In the genomic region with DNA sequence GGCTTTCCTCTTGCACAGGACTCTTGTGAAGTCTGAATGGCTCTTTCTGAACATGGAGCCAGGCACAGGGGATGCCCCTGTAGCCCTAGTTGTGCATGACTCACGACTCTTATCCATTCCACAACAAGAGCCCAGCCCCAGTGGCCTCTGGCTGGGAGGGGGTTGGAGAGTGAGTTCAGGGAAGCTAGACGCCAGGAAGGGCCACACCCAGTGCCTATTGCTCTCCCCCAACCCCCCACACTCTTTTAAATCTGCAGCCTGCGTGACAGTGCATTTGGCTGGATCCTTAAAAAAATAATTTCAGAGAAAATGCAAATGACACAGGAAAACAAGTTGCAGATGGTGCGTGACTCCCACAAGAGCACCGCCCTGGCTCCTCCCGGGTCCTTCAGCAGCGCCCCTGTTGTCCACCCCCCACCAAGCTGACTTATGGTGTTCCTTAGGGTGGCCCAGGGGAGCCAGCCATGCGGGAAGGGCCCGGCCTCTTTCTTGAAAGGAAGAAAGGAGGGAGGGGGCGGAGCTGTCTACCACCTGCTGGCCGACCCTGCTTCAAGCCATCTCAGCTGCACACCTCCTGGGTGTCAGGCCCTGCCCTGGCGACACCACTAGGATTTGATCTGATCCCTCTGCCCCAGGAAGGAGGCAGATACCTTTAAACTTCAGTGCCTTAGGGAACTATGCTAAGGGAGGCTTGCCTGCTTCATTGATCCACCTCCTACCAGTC, we compare ENCODE assay signal across 9 cellular contexts.
A peak's percentile ranks its signal among the peaks of the same experiment; 100 is the strongest.
DNase-seq lines count a peak whose midpoint lies in the region; ATAC-seq, FAIRE-seq and TF ChIP-seq lines count a peak whose summit lies in the region.
"Had no signal": no experiment of that assay in that cellular context is flagged by ENCODE, and none has a peak within 500 bp of the region (broad histone marks: within the 10 kb centered on the region; RNA-seq: fewer than 3 reads in every experiment).

No MANE protein-coding gene starts in this region.

- H3K36me3 ChIP-seq in K562 (ENCODE audit: control insufficient read depth, insufficient read depth, low read length) = no peaks in the 10 kb centered on the region
- no peaks in the 10 kb centered on the region for H3K36me3 ChIP-seq in transverse colon

- H3K27me3 ChIP-seq in K562 (ENCODE audit: control insufficient read depth in 2 of 2, insufficient read depth in 2 of 2, low read length in 2 of 2) (no peaks in the 10 kb centered on the region), transverse colon (no peaks in the 10 kb centered on the region)

- no peak overlapping the region for H3K4me3 Mint-ChIP-seq in activated T-helper 1 cell treated with anti-CD3 and anti-CD28 coated beads, Interleukin-12 subunit alpha, Interleukin-12 subunit beta, Interleukin-2, Interleukin-4 antibody, amounts not matched to agents 30 ng/mL and 10 ng/mL and 1 ng/mL, durations not matched to agents 14 hours and 24 hours and 36 hours
- no peak overlapping the region for H3K4me3 Mint-ChIP-seq in T-helper 17 cell

- H4K20me1 ChIP-seq in K562 (replicated peaks; ENCODE audit: control insufficient read depth, insufficient read depth, low read length) = no peaks in the 10 kb centered on the region

- peak; percentile 98 for FAIRE-seq in K562 (lab: Jason Lieb, UNC)

- H3K27ac ChIP-seq in K562 (ENCODE audit: extremely low read depth, low read depth, low read length) (peak overlapping the region; percentile 95), transverse colon (peak overlapping the region in 3 of 4 donors; percentile 9 to 43 (median 10))

- no peaks in the 10 kb centered on the region for H3K36me3 Mint-ChIP-seq in activated T-helper 1 cell treated with anti-CD3 and anti-CD28 coated beads, Interleukin-12 subunit alpha, Interleukin-12 subunit beta, Interleukin-2, Interleukin-4 antibody, amounts not matched to agents 30 ng/mL and 10 ng/mL and 1 ng/mL, durations not matched to agents 14 hours and 24 hours and 36 hours (ENCODE audit: low read depth)
- H3K36me3 Mint-ChIP-seq in T-helper 17 cell (ENCODE audit: low read depth) = no peaks in the 10 kb centered on the region

- peak; percentile 59; the same call in 1 of the 2 replicates for TF ChIP-seq POLR2A in K562 (conservative IDR thresholded peaks at IDR 0.05)
- no peak for TF ChIP-seq POLR2A in transverse colon (IDR thresholded peaks at IDR 0.05)

- peak in 67 of 76 experiments; percentile 4 to 82 (median 55) for DNase-seq in HUDEP-2 (lab: John Stamatoyannopoulos, UW; ENCODE audit: unreplicated experiment in 76 of 76)
- DNase-seq in K562 (ENCODE audit: extremely low read depth in 1 of 4, low spot score in 3 of 4) = peak; percentile 84 to 95 (median 88)
- DNase-seq in kidney tubule cell (ENCODE audit: low spot score) = peak; percentile 76
- peak; percentile 28 for DNase-seq in transverse colon
- no peak for DNase-seq in activated T-helper 1 cell treated with anti-CD3 and anti-CD28 coated beads, Interleukin-12 subunit alpha, Interleukin-12 subunit beta, Interleukin-2, Interleukin-4 antibody, amounts not matched to agents 30 ng/mL and 10 ng/mL and 1 ng/mL, durations not matched to agents 14 hours and 24 hours and 36 hours (ENCODE audit: low spot score)
- no peak for DNase-seq in NCI-H446 treated with DMSO at 0.1 percent for 48 hours (lab: John Stamatoyannopoulos, UW)
- DNase-seq in T-helper 17 cell = no peak
- DNase-seq: naive B cell had no signal

- H3K27ac Mint-ChIP-seq in activated T-helper 1 cell treated with anti-CD3 and anti-CD28 coated beads, Interleukin-12 subunit alpha, Interleukin-12 subunit beta, Interleukin-2, Interleukin-4 antibody, amounts not matched to agents 30 ng/mL and 10 ng/mL and 1 ng/mL, durations not matched to agents 14 hours and 24 hours and 36 hours = no peak overlapping the region
- no peak overlapping the region for H3K27ac Mint-ChIP-seq in T-helper 17 cell

- intact Hi-C loops in K562 (cut with micrococcal nuclease) (no loop called here), transverse colon (cut with DNase I; ENCODE audit: low total_unique reads) (no loop called here)
- intact Hi-C loops in activated T-helper 1 cell treated with anti-CD3 and anti-CD28 coated beads, Interleukin-12 subunit alpha, Interleukin-12 subunit beta, Interleukin-2, Interleukin-4 antibody, amounts not matched to agents 30 ng/mL and 10 ng/mL and 1 ng/mL, durations not matched to agents 14 hours and 24 hours and 36 hours (cut with micrococcal nuclease) = no loop called here

- POLR2A ChIA-PET in K562 (lab: Yijun Ruan, JAX) = interaction anchor here (0.6 kb wide), 2 partner anchors 9 to 15 kb away, joined by 3 to 5 read pairs; no protein-coding TSS in a partner anchor

- peak overlapping the region; percentile 65 to 72 for H3K9ac ChIP-seq in K562 (ENCODE audit: insufficient read depth in 1 of 2, low read depth in 2 of 2, low read length in 2 of 2)

- H3K4me1 ChIP-seq in K562 (replicated peaks in 1 of 2; ENCODE audit: control insufficient read depth in 2 of 2, insufficient read depth in 2 of 2, low read length in 2 of 2) (peaks cover 19 to 21% of the 10 kb centered on the region in 2 experiments), transverse colon (peaks cover 0 to 11% (median 3%) of the 10 kb centered on the region in 4 donors)

- 2% methylated on average over 8 of the region's 12 CpGs for WGBS in K562 (ENCODE audit: insufficient coverage, low coverage, missing lambda C conversion rate)
- 39 to 40% methylated on average over 3 to 12 of the region's 12 CpGs for WGBS in transverse colon (ENCODE audit: low coverage in 1 of 2), 2 donors

- H3K4me3 ChIP-seq in K562 (no peak overlapping the region), transverse colon (no peak overlapping the region)

- ATAC-seq in K562 (peak; percentile 99), HG03469 (IDR thresholded peaks at IDR 0.05; ENCODE audit: unreplicated experiment) (no peak), T-helper 17 cell (no peak)

- no peak for TF ChIP-seq CTCF in K562 (IDR thresholded peaks at IDR 0.05 in 2 of 3, conservative IDR thresholded peaks at IDR 0.05 in 1 of 3; ENCODE audit: insufficient read depth in 2 of 3, low read depth in 1 of 3, low read length in 3 of 3)
- TF ChIP-seq CTCF in transverse colon (IDR thresholded peaks at IDR 0.05) = no peak

- TF ChIP-seq EP300 in K562 (IDR thresholded peaks at IDR 0.05; ENCODE audit: low read length) (peak; percentile 69), transverse colon (IDR thresholded peaks at IDR 0.05; ENCODE audit: low read depth) (no peak)

- no peaks in the 10 kb centered on the region for H3K79me2 ChIP-seq in K562 (ENCODE audit: control insufficient read depth, insufficient read depth, low read length)

- CTCF ChIA-PET in K562 (lab: Yijun Ruan, JAX; ENCODE audit: low intra/inter-chr PET ratio) = no interaction called here

- no peak for TF ChIP-seq RAD21 in K562 (CRISPR knock-in tag; conservative IDR thresholded peaks at IDR 0.05 in 1 of 2, IDR thresholded peaks at IDR 0.05 in 1 of 2)

- H3K9me3 ChIP-seq in K562 (replicated peaks; ENCODE audit: control insufficient read depth, insufficient read depth, low read depth, low read length) (no peaks in the 10 kb centered on the region), transverse colon (no peaks in the 10 kb centered on the region), T-helper 17 cell (ENCODE audit: control insufficient read depth, low read length, poor library complexity, severe bottlenecking) (no peaks in the 10 kb centered on the region)

- peak overlapping the region; percentile 97 for H2AFZ ChIP-seq in K562 (ENCODE audit: low read depth, low read length)

- in situ Hi-C loops in K562 (cut with MboI) = no loop called here
- in situ Hi-C loops in transverse colon (cut with MboI; ENCODE audit: low pct_ligation_motif_present in 1 of 4, low pct_unique_long_range_greater_than_20kb in 1 of 4, low sequenced_read_pairs in 3 of 4) = no loop called here

- H3K4me2 ChIP-seq in K562 (ENCODE audit: insufficient read depth, low read length) = peak overlapping the region; percentile 88

- no peaks in the 10 kb centered on the region for H3K9me3 Mint-ChIP-seq in activated T-helper 1 cell treated with anti-CD3 and anti-CD28 coated beads, Interleukin-12 subunit alpha, Interleukin-12 subunit beta, Interleukin-2, Interleukin-4 antibody, amounts not matched to agents 30 ng/mL and 10 ng/mL and 1 ng/mL, durations not matched to agents 14 hours and 24 hours and 36 hours

- no TSS peak for BruUV-seq in K562 (replicated peaks; lab: Mats Ljungman, UMichigan)

- no peaks in the 10 kb centered on the region for H3K4me1 Mint-ChIP-seq in activated T-helper 1 cell treated with anti-CD3 and anti-CD28 coated beads, Interleukin-12 subunit alpha, Interleukin-12 subunit beta, Interleukin-2, Interleukin-4 antibody, amounts not matched to agents 30 ng/mL and 10 ng/mL and 1 ng/mL, durations not matched to agents 14 hours and 24 hours and 36 hours (ENCODE audit: low read depth)
- peaks cover 3% of the 10 kb centered on the region for H3K4me1 Mint-ChIP-seq in T-helper 17 cell

- H3K27me3 Mint-ChIP-seq in activated T-helper 1 cell treated with anti-CD3 and anti-CD28 coated beads, Interleukin-12 subunit alpha, Interleukin-12 subunit beta, Interleukin-2, Interleukin-4 antibody, amounts not matched to agents 30 ng/mL and 10 ng/mL and 1 ng/mL, durations not matched to agents 14 hours and 24 hours and 36 hours (ENCODE audit: insufficient read depth) = no peaks in the 10 kb centered on the region
- peaks cover 5% of the 10 kb centered on the region for H3K27me3 Mint-ChIP-seq in T-helper 17 cell

- no peaks in the 10 kb centered on the region for H3K9me1 ChIP-seq in K562 (ENCODE audit: control insufficient read depth, insufficient read depth, low read length)

TF ChIP-seq in K562, 482 proteins besides CTCF, POLR2A, EP300 and RAD21 (continues in another document):
- TF ChIP-seq PHTF2 (CRISPR knock-in tag; IDR thresholded peaks at IDR 0.05) = no peak
- no peak for TF ChIP-seq CREB1 (IDR thresholded peaks at IDR 0.05)
- no peak; the same call in 1 of the 2 replicates for TF ChIP-seq CREB1 (CRISPR knock-in tag; IDR thresholded peaks at IDR 0.05)
- no peak for TF ChIP-seq NEUROD1 (IDR thresholded peaks at IDR 0.05; ENCODE audit: borderline replicate concordance, low read depth, low read length, partially characterized antibody)
- no peak for TF ChIP-seq ZBTB1 (CRISPR knock-in tag; IDR thresholded peaks at IDR 0.05; ENCODE audit: borderline replicate concordance, low read depth)
- peak; percentile 28 for TF ChIP-seq FOS (IDR thresholded peaks at IDR 0.05; ENCODE audit: extremely low read depth, insufficient read length)
- no peak for TF ChIP-seq DACH1 (IDR thresholded peaks at IDR 0.05; ENCODE audit: partially characterized antibody)
- TF ChIP-seq FOXK2 (conservative IDR thresholded peaks at IDR 0.05 in 1 of 2, IDR thresholded peaks at IDR 0.05 in 1 of 2; ENCODE audit: low read depth in 2 of 2) = peak; percentile 83 to 87
- TF ChIP-seq PYGO2 (tag; IDR thresholded peaks at IDR 0.05) = no peak
- no peak for TF ChIP-seq ZNF121 (CRISPR knock-in tag; conservative IDR thresholded peaks at IDR 0.05)
- no peak for TF ChIP-seq XRCC5 (IDR thresholded peaks at IDR 0.05; ENCODE audit: low read depth, low read length)
- peak; percentile 38; the same call in 1 of the 2 replicates for TF ChIP-seq CXXC5 (CRISPR knock-in tag; IDR thresholded peaks at IDR 0.05)
- TF ChIP-seq ZBED1 (IDR thresholded peaks at IDR 0.05) = no peak
- no peak for TF ChIP-seq CREM (IDR thresholded peaks at IDR 0.05; ENCODE audit: low read depth)
- no peak for TF ChIP-seq MEF2A (IDR thresholded peaks at IDR 0.05; ENCODE audit: control insufficient read depth, low read depth, low read length)

Comparison
In these comparisons a context has a peak if more than half of its experiments do, and no peak if none do; other contexts are left out.
1. DNase-seq: peak in HUDEP-2 (67 of 76), K562 (4 of 4), kidney tubule cell (single experiment) and transverse colon (single experiment); none in activated T-helper 1 cell treated with anti-CD3 and anti-CD28 coated beads, Interleukin-12 subunit alpha, Interleukin-12 subunit beta, Interleukin-2, Interleukin-4 antibody, amounts not matched to agents 30 ng/mL and 10 ng/mL and 1 ng/mL, durations not matched to agents 14 hours and 24 hours and 36 hours (single experiment), NCI-H446 treated with DMSO at 0.1 percent for 48 hours (single experiment) and T-helper 17 cell (0 of 3).